In genomic region chr9:120928720-120929389, GRCh38 we compare ENCODE assay signal across 8 cellular contexts. TPM values are rescaled to one million over a fixed set of nuclear protein-coding genes. Genes with fewer than 3 reads are reported as not detected.
DNase-seq lines count a peak whose midpoint lies in the region; ATAC-seq and TF ChIP-seq lines count a peak whose summit lies in the region.

No MANE protein-coding gene starts in this region.

- POLR2A ChIA-PET in activated B cell treated with CpG ODN at 0.5 μM for 24 hours (lab: Charles Lee): interaction anchor here (0.7 to 6.3 kb wide), 20 partner anchors 8 to 273 kb away, joined by 3 to 114 read pairs (median 6); partner anchors contain the start of genes FBXW2, PHF19 and RAB14

- peak overlapping the region; percentile 73 for H3K27ac ChIP-seq in layer of hippocampus (ENCODE audit: low read depth, low read length)

- no peaks in the 10 kb centered on the region for H3K9me3 Mint-ChIP-seq in activated B cell treated with CpG ODN at 0.5 μM for 24 hours

- H3K4me1 Mint-ChIP-seq in activated B cell treated with CpG ODN at 0.5 μM for 24 hours: peaks cover 89% of the 10 kb centered on the region

- peak; percentile 28 for ATAC-seq in GM21423 (IDR thresholded peaks at IDR 0.05; ENCODE audit: unreplicated experiment)
- peak; percentile 41 for ATAC-seq in activated B cell treated with CpG ODN at 0.5 μM for 24 hours (ENCODE audit: low read depth)

- peaks cover 19% of the 10 kb centered on the region for H3K36me3 Mint-ChIP-seq in activated B cell treated with CpG ODN at 0.5 μM for 24 hours (ENCODE audit: low read depth)

- H3K27me3 ChIP-seq in layer of hippocampus (ENCODE audit: control insufficient read depth, insufficient read depth, low read length): no peaks in the 10 kb centered on the region

- peak overlapping the region; percentile 100 for H3K27ac Mint-ChIP-seq in activated B cell treated with CpG ODN at 0.5 μM for 24 hours

- CTCF ChIA-PET in activated B cell treated with CpG ODN at 0.5 μM for 24 hours (lab: Charles Lee): interaction anchor here (0.7 to 1.2 kb wide), 4 partner anchors 9 to 60 kb away, joined by 3 to 4 read pairs (median 4); no protein-coding TSS in a partner anchor

- intact Hi-C loops in activated B cell treated with CpG ODN at 0.5 μM for 24 hours (cut with micrococcal nuclease): loop anchor here (5.0 kb wide), 1 partner anchor 347 kb away; the partner anchor contains the start of gene CDK5RAP2

- DNase-seq in DMS153 treated with DMSO at 0.1 percent for 48 hours (lab: John Stamatoyannopoulos, UW; ENCODE audit: unreplicated experiment): peak; percentile 55
- DNase-seq in LoVo (ENCODE audit: low spot score): peak; percentile 61
- peak; percentile 76 for DNase-seq in activated B cell treated with CpG ODN at 0.5 μM for 24 hours
- DNase-seq in cerebellum (ENCODE audit: low spot score): peak; percentile 78
- DNase-seq in stimulated activated CD4-positive, alpha-beta T cell treated with anti-CD3 and anti-CD28 coated beads, Interleukin-2, amount 100 ng/mL, for 48 hours: peak; percentile 60 to 62
- DNase-seq in NCI-H82 treated with DMSO at 0.1 percent for 48 hours (lab: John Stamatoyannopoulos, UW; ENCODE audit: unreplicated experiment): no peak

- no peak for TF ChIP-seq CTCF in activated B cell treated with CpG ODN at 0.5 μM for 24 hours (IDR thresholded peaks at IDR 0.05)

- no peaks in the 10 kb centered on the region for H3K27me3 Mint-ChIP-seq in activated B cell treated with CpG ODN at 0.5 μM for 24 hours

- H3K4me3 Mint-ChIP-seq in activated B cell treated with CpG ODN at 0.5 μM for 24 hours: peak overlapping the region; percentile 87

RNA-seq across cellular contexts. Expression of gene TRAF1, which starts 2.3 kb away (rescaled TPM):
- total RNA-seq in activated B cell treated with CpG ODN at 0.5 μM for 24 hours (115 and 130 TPM in 2 replicates), cerebellum (3.6 TPM)

RNA-seq across cellular contexts. Expression of gene PHF19, which starts 51.9 kb away (rescaled TPM):
- total RNA-seq in activated B cell treated with CpG ODN at 0.5 μM for 24 hours: 50.2 and 55.3 TPM in 2 replicates
- 20.5 TPM for total RNA-seq in cerebellum

Comparison
In these comparisons a context has a peak if more than half of its experiments do, and no peak if none do; other contexts are left out.
1. RNA of gene TRAF1, which starts 2.3 kb away (total RNA-seq): 115 to 130 TPM in activated B cell treated with CpG ODN at 0.5 μM for 24 hours; 3.6 TPM in cerebellum (single experiment); every median in the first group is over 10 times any median in the second.